ENCODE assay signal across 14 cellular contexts in the genomic region with DNA sequence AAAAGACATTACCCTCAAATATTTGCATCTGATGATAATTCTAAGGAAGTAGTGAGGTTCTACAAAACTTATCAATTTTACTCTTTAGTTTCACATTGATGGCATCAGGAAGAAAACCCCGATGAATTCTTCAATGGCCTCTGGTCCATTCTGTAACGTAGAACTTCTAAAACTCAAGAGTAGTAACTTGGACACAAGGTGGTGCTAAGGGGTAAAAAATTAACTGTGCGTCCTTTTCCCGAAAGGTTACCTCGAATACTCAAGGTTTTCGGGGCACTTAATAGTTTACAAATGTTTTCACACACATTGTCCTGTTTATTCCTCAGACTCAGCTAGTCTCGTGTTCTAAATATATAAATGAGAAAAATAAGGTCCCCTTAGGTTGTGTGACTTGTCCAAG.
DNase-seq lines count a peak whose midpoint lies in the region; ATAC-seq and TF ChIP-seq lines count a peak whose summit lies in the region.
"Had no signal": no experiment of that assay in that cellular context is flagged by ENCODE, and none has a peak within 500 bp of the region (broad histone marks: within the 10 kb centered on the region; RNA-seq: fewer than 3 reads in every experiment).

No MANE protein-coding gene starts in this region.

- CTCF ChIA-PET in A673 (lab: Charles Lee) = interaction anchor here (0.7 kb wide), 1 partner anchor 662 kb away, joined by 3 read pairs; no protein-coding TSS in a partner anchor

- no peaks in the 10 kb centered on the region for H3K79me2 ChIP-seq in OCI-LY1 (ENCODE audit: insufficient read depth, low read length)

- DNase-seq in A673 (ENCODE audit: low spot score) (peak; percentile 49), GM12865 (ENCODE audit: low read depth) (peak; percentile 6), endodermal cell (no peak), suprapubic skin (ENCODE audit: low spot score in 2 of 2) (no peak), left colon (no peak), GM19240 (ENCODE audit: insufficient read length, low spot score) (no peak), prostate gland (ENCODE audit: low spot score) (no peak)
- DNase-seq: activated CD4-positive, alpha-beta memory T cell treated with anti-CD3 and anti-CD28 coated beads for 36 hours; kidney glomerular epithelial cell; NCI-H146; nucleus accumbens had no signal

- peaks cover 10% of the 10 kb centered on the region for H3K4me1 Mint-ChIP-seq in endodermal cell

- H3K27ac ChIP-seq in A673 (ENCODE audit: low read depth, low read length, poor library complexity, severe bottlenecking) = no peak overlapping the region
- H3K27ac ChIP-seq in OCI-LY1 (ENCODE audit: low read depth, low read length, poor library complexity, severe bottlenecking) = no peak overlapping the region
- H3K27ac ChIP-seq in endodermal cell (ENCODE audit: low read depth, low read length) = no peak overlapping the region
- no peak overlapping the region for H3K27ac ChIP-seq in suprapubic skin
- no peak overlapping the region for H3K27ac ChIP-seq in prostate gland
- H3K27ac ChIP-seq: esophagus muscularis mucosa, SJSA1 had no signal

- no peaks in the 10 kb centered on the region for H3K9me2 ChIP-seq in OCI-LY1 (ENCODE audit: low read depth, low read length)

- H3K36me3 Mint-ChIP-seq in endodermal cell (ENCODE audit: low read depth) = no peaks in the 10 kb centered on the region
- H3K36me3 Mint-ChIP-seq: activated CD4-positive, alpha-beta memory T cell treated with anti-CD3 and anti-CD28 coated beads for 36 hours had no signal

- no peak overlapping the region for H3K27ac Mint-ChIP-seq in endodermal cell

- no peaks in the 10 kb centered on the region for H3K9me3 Mint-ChIP-seq in endodermal cell
- H3K9me3 Mint-ChIP-seq: activated CD4-positive, alpha-beta memory T cell treated with anti-CD3 and anti-CD28 coated beads for 36 hours had no signal

- no TSS peak for BruUV-seq in A673 (replicated peaks; lab: Mats Ljungman, UMichigan)

- H3K36me3 ChIP-seq in A673 (ENCODE audit: insufficient read depth, low read length, poor library complexity, severe bottlenecking) = no peaks in the 10 kb centered on the region
- no peaks in the 10 kb centered on the region for H3K36me3 ChIP-seq in OCI-LY1 (ENCODE audit: insufficient read depth, low read length)
- H3K36me3 ChIP-seq in endodermal cell (ENCODE audit: control insufficient read depth, insufficient read depth, low read length) = no peaks in the 10 kb centered on the region
- no peaks in the 10 kb centered on the region for H3K36me3 ChIP-seq in suprapubic skin
- H3K36me3 ChIP-seq in prostate gland = no peaks in the 10 kb centered on the region
- H3K36me3 ChIP-seq: esophagus muscularis mucosa, SJSA1 had no signal

- POLR2A ChIA-PET in A673 (lab: Charles Lee; ENCODE audit: low non-redundant PET) = no interaction called here

- H3F3A ChIP-seq in OCI-LY1 (ENCODE audit: insufficient read depth, low read length) = no peaks in the 10 kb centered on the region

- H3K4me2 ChIP-seq in OCI-LY1 (ENCODE audit: low read length) = no peak overlapping the region

- TF ChIP-seq POLR2A in suprapubic skin (IDR thresholded peaks at IDR 0.05) (no peak), prostate gland (IDR thresholded peaks at IDR 0.05) (no peak)

- H3K4me3 Mint-ChIP-seq in endodermal cell = no peak overlapping the region
- H3K4me3 Mint-ChIP-seq: activated CD4-positive, alpha-beta memory T cell treated with anti-CD3 and anti-CD28 coated beads for 36 hours had no signal

- H3K4me1 ChIP-seq in A673 (ENCODE audit: insufficient read depth, low read length, poor library complexity, severe bottlenecking) (no peaks in the 10 kb centered on the region), OCI-LY1 (ENCODE audit: insufficient read depth, low read length, severe bottlenecking) (no peaks in the 10 kb centered on the region), endodermal cell (ENCODE audit: control insufficient read depth, insufficient read depth, low read length) (no peaks in the 10 kb centered on the region), suprapubic skin (no peaks in the 10 kb centered on the region), prostate gland (replicated peaks) (no peaks in the 10 kb centered on the region)
- H3K4me1 ChIP-seq: esophagus muscularis mucosa, SJSA1 had no signal

- H3K27me3 ChIP-seq in A673 (replicated peaks; ENCODE audit: insufficient read depth, low read depth, low read length, poor library complexity) = peaks cover 56% of the 10 kb centered on the region
- H3K27me3 ChIP-seq in OCI-LY1 (ENCODE audit: insufficient read depth, low read length) = no peaks in the 10 kb centered on the region
- H3K27me3 ChIP-seq in endodermal cell (ENCODE audit: control insufficient read depth, insufficient read depth, low read length, poor library complexity, severe bottlenecking) = no peaks in the 10 kb centered on the region
- peaks cover 15% of the 10 kb centered on the region for H3K27me3 ChIP-seq in suprapubic skin
- no peaks in the 10 kb centered on the region for H3K27me3 ChIP-seq in prostate gland (replicated peaks; ENCODE audit: insufficient read depth)
- H3K27me3 ChIP-seq: SJSA1 had no signal

- no peaks in the 10 kb centered on the region for H3K27me3 Mint-ChIP-seq in endodermal cell (ENCODE audit: insufficient read depth)
- H3K27me3 Mint-ChIP-seq: activated CD4-positive, alpha-beta memory T cell treated with anti-CD3 and anti-CD28 coated beads for 36 hours had no signal

- no peak for TF ChIP-seq EP300 in suprapubic skin (IDR thresholded peaks at IDR 0.05)

- H3K4me3 ChIP-seq in A673 (ENCODE audit: low read depth, low read length, poor library complexity, severe bottlenecking) (no peak overlapping the region), GM12865 (ENCODE audit: low read depth, low read length) (no peak overlapping the region), OCI-LY1 (ENCODE audit: low read depth, low read length, poor library complexity, severe bottlenecking) (no peak overlapping the region), endodermal cell (ENCODE audit: low read length) (no peak overlapping the region), suprapubic skin (no peak overlapping the region), prostate gland (no peak overlapping the region)
- H3K4me3 ChIP-seq: esophagus muscularis mucosa, SJSA1 had no signal

- intact Hi-C loops in A673 (cut with micrococcal nuclease; ENCODE audit: unreplicated experiment) = loop anchor here (1.0 to 10.0 kb wide), 5 partner anchors 313 to 712 kb away; no protein-coding TSS in a partner anchor
- intact Hi-C loops in left colon (cut with DNase I, micrococcal nuclease) = loop anchor here in 1 of 2 donors (10.0 kb wide), 1 partner anchor 320 kb away; no protein-coding TSS in a partner anchor
- intact Hi-C loops in prostate gland (cut with DNase I) = loop anchor here (1.0 kb wide), 1 partner anchor 313 kb away; no protein-coding TSS in a partner anchor

- ATAC-seq in left colon = no peak

- no peak overlapping the region for H2AFZ ChIP-seq in OCI-LY1 (ENCODE audit: low read length)

- H4K20me1 ChIP-seq in OCI-LY1 (ENCODE audit: insufficient read depth, low read length) = no peaks in the 10 kb centered on the region

- H3K9ac ChIP-seq in OCI-LY1 (ENCODE audit: low read length) = no peak overlapping the region
- H3K9ac ChIP-seq in endodermal cell (ENCODE audit: extremely low read depth, low read length, poor library complexity, severe bottlenecking) = no peak overlapping the region

- WGBS in endodermal cell (ENCODE audit: insufficient coverage in 1 of 2, insufficient read length in 1 of 2), 2 experiments = 74 to 86% methylated on average over 4 to 6 of the region's 7 CpGs
- WGBS in suprapubic skin = 76% methylated on average over 7 of the region's 7 CpGs
- WGBS in prostate gland = 50% methylated on average over 7 of the region's 7 CpGs

- H3K9me3 ChIP-seq in A673 (ENCODE audit: low read depth, low read length, poor library complexity, severe bottlenecking) = no peaks in the 10 kb centered on the region
- no peaks in the 10 kb centered on the region for H3K9me3 ChIP-seq in OCI-LY1 (ENCODE audit: low read length)
- no peaks in the 10 kb centered on the region for H3K9me3 ChIP-seq in endodermal cell (ENCODE audit: control insufficient read depth, low read length)
- H3K9me3 ChIP-seq in suprapubic skin = no peaks in the 10 kb centered on the region
- H3K9me3 ChIP-seq in prostate gland = no peaks in the 10 kb centered on the region
- H3K9me3 ChIP-seq: esophagus muscularis mucosa, SJSA1 had no signal

- TF ChIP-seq CTCF in A673 (conservative IDR thresholded peaks at IDR 0.05; ENCODE audit: low read depth, low read length) = peak; percentile 49
- no peak for TF ChIP-seq CTCF in GM12865 (IDR thresholded peaks at IDR 0.05; ENCODE audit: insufficient read depth, low read depth, low read length, missing control alignments)
- TF ChIP-seq CTCF in OCI-LY1 (IDR thresholded peaks at IDR 0.05; ENCODE audit: low read length) = peak; percentile 48; the same call in 1 of the 2 replicates
- peak; percentile 75 for TF ChIP-seq CTCF in endodermal cell (conservative IDR thresholded peaks at IDR 0.05)
- no peak for TF ChIP-seq CTCF in suprapubic skin (IDR thresholded peaks at IDR 0.05)
- peak in 2 of 4 experiments; percentile 25 to 37 for TF ChIP-seq CTCF in prostate gland (IDR thresholded peaks at IDR 0.05)

Comparison
In these comparisons a context has a peak if more than half of its experiments do, and no peak if none do; other contexts are left out.
1. DNase-seq: peak in A673 (single experiment) and GM12865 (single experiment); none in endodermal cell (single experiment), suprapubic skin (0 of 2), left colon (0 of 2), GM19240 (single experiment) and prostate gland (single experiment).
2. CTCF ChIP-seq: peak in A673 (single experiment), OCI-LY1 (single experiment) and endodermal cell (single experiment); none in GM12865 (single experiment) and suprapubic skin (0 of 2).